ENCODE assay signal across 8 cellular contexts in genomic region chr11:10455637-10456487, GRCh38. TPM values are rescaled to one million over a fixed set of nuclear protein-coding genes. Genes with fewer than 3 reads are reported as not detected.
DNase-seq lines count a peak whose midpoint lies in the region; ATAC-seq and TF ChIP-seq lines count a peak whose summit lies in the region.

No MANE protein-coding gene starts in this region.

- H3K4me2 ChIP-seq in PC-9: peak overlapping the region; percentile 87
- peak overlapping the region; percentile 61 for H3K4me2 ChIP-seq in parathyroid adenoma (ENCODE audit: low read length)

- H3K36me3 ChIP-seq in PC-9 (ENCODE audit: low read depth) (no peaks in the 10 kb centered on the region), parathyroid adenoma (ENCODE audit: control insufficient read depth, insufficient read depth, low read length) (no peaks in the 10 kb centered on the region)

- H3K9me3 ChIP-seq in PC-9 (ENCODE audit: insufficient read depth, low read depth) (no peaks in the 10 kb centered on the region), parathyroid adenoma (ENCODE audit: control insufficient read depth, low read length) (no peaks in the 10 kb centered on the region)

- H3K79me2 ChIP-seq in PC-9 (ENCODE audit: low read depth): peaks cover 24% of the 10 kb centered on the region
- H3K79me2 ChIP-seq in parathyroid adenoma: peaks cover 14% of the 10 kb centered on the region

- H3K9me2 ChIP-seq in PC-9 (ENCODE audit: insufficient read depth): no peaks in the 10 kb centered on the region

- no peaks in the 10 kb centered on the region for H3K36me3 Mint-ChIP-seq in type B pancreatic cell

- H2AFZ ChIP-seq in PC-9: peak overlapping the region; percentile 31
- H2AFZ ChIP-seq in parathyroid adenoma: peak overlapping the region; percentile 50

- intact Hi-C loops in PC-9 (cut with micrococcal nuclease; ENCODE audit: unreplicated experiment): loop anchor here (1.0 to 2.0 kb wide), 2 partner anchors 32 to 153 kb away; no protein-coding TSS in a partner anchor

- peaks cover 18% of the 10 kb centered on the region for H3F3A ChIP-seq in PC-9 (ENCODE audit: insufficient read depth, low read depth)

- H4K20me1 ChIP-seq in PC-9 (ENCODE audit: insufficient read depth): no peaks in the 10 kb centered on the region

- H3K4me3 Mint-ChIP-seq in type B pancreatic cell: peak overlapping the region; percentile 60

- CTCF ChIA-PET in PC-9 (lab: Charles Lee): interaction anchor here (0.5 to 1.2 kb wide), 2 partner anchors 33 to 192 kb away, joined by 4 to 12 read pairs; no protein-coding TSS in a partner anchor

- ATAC-seq in GM21360 (IDR thresholded peaks at IDR 0.05; ENCODE audit: unreplicated experiment) (peak; percentile 40), foreskin keratinocyte (peak; percentile 83)

- peaks cover 32% of the 10 kb centered on the region for H3K4me1 Mint-ChIP-seq in type B pancreatic cell (ENCODE audit: unreplicated experiment)

- no peaks in the 10 kb centered on the region for H3K27me3 ChIP-seq in PC-9 (ENCODE audit: insufficient read depth, low read depth)
- no peaks in the 10 kb centered on the region for H3K27me3 ChIP-seq in foreskin keratinocyte
- H3K27me3 ChIP-seq in parathyroid adenoma (ENCODE audit: control insufficient read depth, insufficient read depth, low read length): no peaks in the 10 kb centered on the region

- H3K4me3 ChIP-seq in PC-9 (peak overlapping the region; percentile 57), parathyroid adenoma (ENCODE audit: low read depth, low read length) (peak overlapping the region; percentile 36)

- no peaks in the 10 kb centered on the region for H3K9me3 Mint-ChIP-seq in type B pancreatic cell

- peaks cover 54% of the 10 kb centered on the region for H3K4me1 ChIP-seq in PC-9 (replicated peaks; ENCODE audit: insufficient read depth)
- peaks cover 39% of the 10 kb centered on the region for H3K4me1 ChIP-seq in foreskin keratinocyte
- H3K4me1 ChIP-seq in parathyroid adenoma: peaks cover 29% of the 10 kb centered on the region

- no peak overlapping the region for H3K9ac ChIP-seq in parathyroid adenoma

- peak overlapping the region; percentile 79 for H3K27ac Mint-ChIP-seq in type B pancreatic cell

- BruUV-seq in PC-9 (replicated peaks; lab: Mats Ljungman, UMichigan): TSS peak; percentile 9

- peak; percentile 93 for DNase-seq in DMS53 (lab: John Stamatoyannopoulos, UW)
- DNase-seq in HPDE6-E6E7 (ENCODE audit: extremely low spot score): peak; percentile 77
- DNase-seq in PC-9: peak; percentile 43 to 62
- DNase-seq in activated T-helper 1 cell treated with anti-CD3 and anti-CD28 coated beads, Interleukin-2, amount 50 U/mL, for 16 hours (ENCODE audit: low read depth in 1 of 2, low spot score in 1 of 2): peak; percentile 50 to 65
- DNase-seq in foreskin keratinocyte: peak in 1 of 2 donors; percentile 82
- no peak for DNase-seq in type B pancreatic cell (ENCODE audit: extremely low spot score, unreplicated experiment)

- H3K27ac ChIP-seq in PC-9 (peak overlapping the region; percentile 79), foreskin keratinocyte (peak overlapping the region; percentile 98), parathyroid adenoma (peak overlapping the region; percentile 94)

- POLR2A ChIA-PET in PC-9 (lab: Charles Lee; ENCODE audit: unreplicated experiment): no interaction called here

- H3K27me3 Mint-ChIP-seq in type B pancreatic cell: peaks cover 15% of the 10 kb centered on the region

- TF ChIP-seq CTCF in PC-9 (conservative IDR thresholded peaks at IDR 0.05) (no peak), foreskin keratinocyte (conservative IDR thresholded peaks at IDR 0.05) (no peak), parathyroid adenoma (IDR thresholded peaks at IDR 0.05) (no peak), type B pancreatic cell (conservative IDR thresholded peaks at IDR 0.05) (no peak)

RNA-seq across cellular contexts. Expression of gene AMPD3, which starts 0.8 kb away (rescaled TPM):
- total RNA-seq in PC-9 (2021): 16.5 and 17.4 TPM in 2 replicates
- total RNA-seq in foreskin keratinocyte: 7.6 and 8.8 TPM in 2 replicates
- polyA plus RNA-seq in foreskin keratinocyte: 3.4 and 3.6 TPM in 2 replicates
- 7.0 and 9.0 TPM in 2 replicates for total RNA-seq in type B pancreatic cell (ENCODE audit: low replicate concordance)
